ENCODE assay signal across 8 cellular contexts in the genomic region with DNA sequence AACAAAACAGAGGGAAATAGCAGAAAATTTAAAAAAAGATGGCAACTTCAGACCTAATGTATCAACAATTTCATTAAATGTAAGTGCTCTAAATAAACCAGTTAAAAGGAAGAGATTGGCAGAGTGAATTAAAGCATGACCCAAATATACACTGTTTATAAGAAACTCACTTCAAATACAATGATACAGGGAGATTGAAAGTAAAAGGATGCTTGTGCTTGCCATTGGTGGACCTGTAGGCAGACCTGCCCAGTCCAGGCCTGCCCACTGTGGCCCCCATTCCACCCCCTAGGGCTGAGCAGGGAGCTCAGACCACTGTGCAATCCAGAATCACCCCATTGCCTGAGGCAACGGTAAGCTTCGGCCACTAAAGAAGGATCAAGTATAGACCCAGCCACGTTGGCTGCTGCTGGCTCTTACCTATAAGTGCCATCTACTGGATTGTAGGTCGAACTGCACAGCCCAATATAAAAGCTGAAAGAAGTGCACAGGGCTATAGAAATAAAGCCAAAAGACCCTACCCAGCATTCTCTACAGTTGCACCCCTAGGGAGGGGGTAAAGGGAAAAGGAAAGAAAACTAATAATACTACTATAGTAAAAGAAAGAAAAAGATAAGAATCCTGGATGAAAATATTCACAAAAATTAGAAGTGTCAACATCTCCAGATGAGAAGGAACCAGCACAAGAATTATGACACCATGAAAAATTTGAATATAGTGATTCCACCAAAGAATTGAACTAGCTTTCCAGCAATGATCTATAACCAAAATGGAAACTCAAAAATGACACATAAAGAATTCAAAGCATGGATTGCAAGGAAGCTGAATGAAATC. TPM values are rescaled to one million over a fixed set of nuclear protein-coding genes. Genes with fewer than 3 reads are reported as not detected.
DNase-seq lines count a peak whose midpoint lies in the region; ATAC-seq, FAIRE-seq and TF ChIP-seq lines count a peak whose summit lies in the region.

No MANE protein-coding gene starts in this region.

- intact Hi-C loops in CD8-positive, alpha-beta T cell (cut with DNase I, micrococcal nuclease): loop anchor here (1.0 to 5.0 kb wide), 7 partner anchors 526 to 1622 kb away; no protein-coding TSS in a partner anchor
- intact Hi-C loops in dorsolateral prefrontal cortex (cut with DNase I) (loop anchor here in 1 of 2 donors (5.0 kb wide), 1 partner anchor 685 kb away; no protein-coding TSS in a partner anchor), testis (cut with DNase I; ENCODE audit: low total_unique reads) (no loop called here)

- no peak overlapping the region for H2BK5ac ChIP-seq in mesenchymal stem cell (ENCODE audit: low read depth, low read length, poor library complexity, severe bottlenecking)

- H2BK120ac ChIP-seq in mesenchymal stem cell (ENCODE audit: low read depth, low read length): no peak overlapping the region

- peak in 6 of 7 experiments; percentile 11 to 61 (median 31) for DNase-seq in CD8-positive, alpha-beta T cell
- DNase-seq in GM19239 (ENCODE audit: insufficient read length, low spot score): peak; percentile 32
- DNase-seq in NCI-H2171 treated with DMSO at 0.1 percent for 48 hours (lab: John Stamatoyannopoulos, UW): peak; percentile 80
- DNase-seq in dorsolateral prefrontal cortex: peak in 2 of 10 donors; percentile 16 to 29
- peak; percentile 78 for DNase-seq in mesenchymal stem cell
- peak; percentile 75 for DNase-seq in testis

- peak overlapping the region; percentile 52 for H3K9ac ChIP-seq in mesenchymal stem cell (ENCODE audit: low read length)

- H3K79me1 ChIP-seq in mesenchymal stem cell (replicated peaks; ENCODE audit: low read length, poor library complexity, severe bottlenecking): no peaks in the 10 kb centered on the region

- H3K36me3 ChIP-seq in CD8-positive, alpha-beta T cell (ENCODE audit: insufficient read depth, low read length): no peaks in the 10 kb centered on the region
- no peaks in the 10 kb centered on the region for H3K36me3 ChIP-seq in mesenchymal stem cell (ENCODE audit: control insufficient read depth in 1 of 2, insufficient read depth in 2 of 2, low read depth in 1 of 2, low read length in 2 of 2)
- H3K36me3 ChIP-seq in testis (ENCODE audit: low read depth, missing control alignments): no peaks in the 10 kb centered on the region

- no peak overlapping the region for H3K4ac ChIP-seq in mesenchymal stem cell (ENCODE audit: low read depth in 1 of 2, low read length in 2 of 2)

- H3K4me2 ChIP-seq in mesenchymal stem cell (ENCODE audit: low read length, poor library complexity, severe bottlenecking): peak overlapping the region; percentile 3

- H4K91ac ChIP-seq in mesenchymal stem cell (ENCODE audit: low read length): no peak overlapping the region

- H3K9me3 ChIP-seq in CD8-positive, alpha-beta T cell (ENCODE audit: low read length): no peaks in the 10 kb centered on the region
- H3K9me3 ChIP-seq in mesenchymal stem cell (ENCODE audit: control insufficient read depth, low read length): no peaks in the 10 kb centered on the region
- no peaks in the 10 kb centered on the region for H3K9me3 ChIP-seq in testis

- H3K18ac ChIP-seq in mesenchymal stem cell (ENCODE audit: low read depth in 1 of 2, low read length in 2 of 2): no peak overlapping the region

- no peak overlapping the region for H3K14ac ChIP-seq in mesenchymal stem cell (ENCODE audit: low read length in 2 of 2)

- H3K27me3 Mint-ChIP-seq in CD8-positive, alpha-beta T cell (ENCODE audit: low read depth): peaks cover 31% of the 10 kb centered on the region

- no peak overlapping the region for H3K27ac Mint-ChIP-seq in CD8-positive, alpha-beta T cell

- no peak overlapping the region for H2AK5ac ChIP-seq in mesenchymal stem cell (ENCODE audit: low read length, severe bottlenecking)

- no peak overlapping the region for H4K8ac ChIP-seq in mesenchymal stem cell (ENCODE audit: low read length)

- H3K4me3 Mint-ChIP-seq in CD8-positive, alpha-beta T cell: peak overlapping the region; percentile 58

- peak overlapping the region; percentile 43 for H2AFZ ChIP-seq in mesenchymal stem cell (ENCODE audit: low read depth, low read length)

- H2BK12ac ChIP-seq in mesenchymal stem cell (ENCODE audit: low read length in 2 of 2): no peak overlapping the region

- WGBS in mesenchymal stem cell: 8% methylated on average over 3 of the region's 4 CpGs
- 7 to 22% methylated on average over 4 of the region's 4 CpGs for WGBS in testis, 2 donors

- no peak overlapping the region for H3K4me3 ChIP-seq in CD8-positive, alpha-beta T cell (ENCODE audit: low read depth, low read length)
- H3K4me3 ChIP-seq in dorsolateral prefrontal cortex: no peak overlapping the region
- H3K4me3 ChIP-seq in mesenchymal stem cell (ENCODE audit: insufficient read depth in 1 of 2, low read depth in 1 of 2, low read length in 2 of 2): peak overlapping the region in 1 of 2 experiments; percentile 14
- no peak overlapping the region for H3K4me3 ChIP-seq in testis

- H2BK15ac ChIP-seq in mesenchymal stem cell (ENCODE audit: low read depth, poor library complexity, severe bottlenecking): no peak overlapping the region

- ATAC-seq in CD8-positive, alpha-beta T cell: peak; percentile 89
- peak; percentile 99 for ATAC-seq in HG03159 (IDR thresholded peaks at IDR 0.05; ENCODE audit: unreplicated experiment)

- POLR2A ChIA-PET in CD8-positive, alpha-beta T cell (lab: Charles Lee): interaction anchor here (0.7 kb wide), 1 partner anchor 227 kb away, joined by 3 read pairs; no protein-coding TSS in a partner anchor

- no peak overlapping the region for H3K23ac ChIP-seq in mesenchymal stem cell (ENCODE audit: low read length in 2 of 2)

- no peaks in the 10 kb centered on the region for H3K27me3 ChIP-seq in CD8-positive, alpha-beta T cell (ENCODE audit: insufficient read depth, low read length)
- H3K27me3 ChIP-seq in dorsolateral prefrontal cortex (no peaks in the 10 kb centered on the region), mesenchymal stem cell (ENCODE audit: control insufficient read depth in 1 of 2, insufficient read depth in 1 of 2, low read length in 2 of 2) (peaks cover 0 to 4% of the 10 kb centered on the region in 2 experiments), testis (no peaks in the 10 kb centered on the region)

- H3K4me1 ChIP-seq in CD8-positive, alpha-beta T cell (ENCODE audit: insufficient read depth, low read length): no peaks in the 10 kb centered on the region
- H3K4me1 ChIP-seq in mesenchymal stem cell (ENCODE audit: control insufficient read depth, insufficient read depth, low read depth, low read length): no peaks in the 10 kb centered on the region
- H3K4me1 ChIP-seq in testis: no peaks in the 10 kb centered on the region

- H3K36me3 Mint-ChIP-seq in CD8-positive, alpha-beta T cell: no peaks in the 10 kb centered on the region

- TF ChIP-seq CTCF in CD8-positive, alpha-beta T cell (IDR thresholded peaks at IDR 0.05): peak; percentile 87
- TF ChIP-seq CTCF in VCaP (conservative IDR thresholded peaks at IDR 0.05): peak; percentile 93
- peak in 55 of 56 donors; percentile 17 to 76 (median 59) for TF ChIP-seq CTCF in dorsolateral prefrontal cortex (IDR thresholded peaks at IDR 0.05 in 54 of 56, conservative IDR thresholded peaks at IDR 0.05 in 2 of 56; ENCODE audit: low read depth in 1 of 56, partially characterized antibody in 56 of 56)
- TF ChIP-seq CTCF in testis (IDR thresholded peaks at IDR 0.05): peak; percentile 51 to 68 (median 65)

- no peaks in the 10 kb centered on the region for H3K9me3 Mint-ChIP-seq in CD8-positive, alpha-beta T cell

- H3K4me1 Mint-ChIP-seq in CD8-positive, alpha-beta T cell (ENCODE audit: low read depth): peaks cover 2% of the 10 kb centered on the region

- CTCF ChIA-PET in CD8-positive, alpha-beta T cell (lab: Charles Lee): interaction anchor here (0.7 to 3.1 kb wide), 28 partner anchors 9 to 1628 kb away, joined by 3 to 38 read pairs (median 4); no protein-coding TSS in a partner anchor

- H3K27ac ChIP-seq in CD8-positive, alpha-beta T cell (ENCODE audit: low read depth, low read length): no peak overlapping the region
- H3K27ac ChIP-seq in VCaP: no peak overlapping the region
- H3K27ac ChIP-seq in dorsolateral prefrontal cortex: no peak overlapping the region
- no peak overlapping the region for H3K27ac ChIP-seq in mesenchymal stem cell (ENCODE audit: low read length, poor library complexity, severe bottlenecking)
- no peak overlapping the region for H3K27ac ChIP-seq in testis

- FAIRE-seq in GM19239 (lab: Jason Lieb, UNC): peak; percentile 81

- TF ChIP-seq POLR2A in testis (IDR thresholded peaks at IDR 0.05): no peak

RNA-seq across cellular contexts. Expression of a gene that starts 36.1 kb away (rescaled TPM):
- 100 to 1,000 TPM; 108 to 115 TPM for total RNA-seq in CD8-positive, alpha-beta T cell
- 100 to 1,000 TPM in 103 of 120 experiments, 10 to 100 TPM in 17; 87.1 to 133 (median 111) TPM for total RNA-seq in dorsolateral prefrontal cortex
- 243 TPM for polyA plus RNA-seq in mesenchymal stem cell (2013, experiment 1 of 2)
- polyA plus RNA-seq in mesenchymal stem cell (2013, experiment 2 of 2): 250 TPM
- 100 to 1,000 TPM; 170 to 181 TPM for total RNA-seq in testis
- polyA plus RNA-seq in testis (ENCODE audit: insufficient read depth, low read depth, low replicate concordance): 208 TPM

RNA-seq across cellular contexts. Expression of a gene that starts 37.2 kb away (rescaled TPM):
- total RNA-seq in CD8-positive, alpha-beta T cell: 10 to 100 TPM; 13.8 to 13.9 TPM
- total RNA-seq in dorsolateral prefrontal cortex (10 to 100 TPM; 11.6 to 21.6 (median 16.2) TPM), testis (10 to 100 TPM; 44.4 to 50.2 TPM)
- 14.0 TPM for polyA plus RNA-seq in mesenchymal stem cell (2013, experiment 1 of 2)
- polyA plus RNA-seq in mesenchymal stem cell (2013, experiment 2 of 2): 14.2 TPM
- polyA plus RNA-seq in testis (ENCODE audit: insufficient read depth, low read depth, low replicate concordance): 101 TPM
